Comparison of ENCODE assay signal across 10 cellular contexts in the genomic region with DNA sequence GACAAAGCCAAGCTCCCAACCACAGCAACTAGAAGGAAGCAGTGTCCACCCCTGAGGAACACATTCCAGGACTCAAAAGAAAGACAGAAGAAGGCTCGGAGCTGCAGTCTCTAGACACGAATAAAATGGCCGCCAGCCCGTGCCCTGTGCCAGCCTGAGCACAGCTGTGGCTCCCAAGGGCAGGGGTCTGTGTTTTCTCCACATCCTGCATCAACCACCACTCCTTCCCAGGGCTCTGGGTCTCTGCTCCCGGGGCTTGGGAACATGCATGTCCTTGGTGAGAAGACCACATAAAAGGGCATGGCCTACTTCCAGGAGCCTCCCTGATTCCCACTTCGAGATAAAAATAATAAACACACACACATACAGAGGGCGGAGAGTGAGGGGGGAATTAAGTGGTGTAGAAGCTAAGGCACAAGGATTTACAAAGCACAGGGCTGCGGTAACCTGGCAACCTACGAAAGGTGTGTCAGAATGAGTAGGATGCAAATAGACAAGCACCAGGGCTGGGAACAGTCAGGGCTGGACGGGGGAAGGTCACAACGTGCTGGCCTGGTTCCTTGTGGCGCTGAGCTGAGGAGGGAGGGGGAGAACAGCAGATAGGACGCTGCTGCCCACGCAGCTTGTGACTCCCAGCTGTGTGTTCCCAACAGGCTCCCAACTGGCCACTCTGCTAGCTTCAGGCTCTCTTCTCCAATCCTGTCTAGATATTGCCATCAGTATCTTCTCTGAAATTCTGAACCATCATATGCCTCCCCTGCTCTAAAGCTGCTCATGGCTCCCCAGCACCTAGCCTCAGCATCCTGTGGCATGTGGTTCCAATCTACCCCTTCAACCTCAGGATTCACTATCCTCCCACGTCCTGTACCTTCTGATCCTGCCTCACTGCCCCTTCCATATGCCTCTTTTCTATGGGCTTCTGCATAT.
DNase-seq lines count a peak whose midpoint lies in the region; ATAC-seq and TF ChIP-seq lines count a peak whose summit lies in the region.
"Had no signal": no experiment of that assay in that cellular context is flagged by ENCODE, and none has a peak within 500 bp of the region (broad histone marks: within the 10 kb centered on the region; RNA-seq: fewer than 3 reads in every experiment).

No MANE protein-coding gene starts in this region.

- H3K4me3 ChIP-seq in esophagus squamous epithelium: no peak overlapping the region
- H3K4me3 ChIP-seq in upper lobe of left lung: no peak overlapping the region

- DNase-seq in activated CD4-positive, alpha-beta T cell treated with anti-CD3 and anti-CD28 coated beads, Interleukin-2, amount 10 ng/mL, durations not matched to agents 24 days and 14 days: no peak
- DNase-seq in activated CD4-positive, alpha-beta T cell treated with anti-CD3 and anti-CD28 coated beads, Interleukin-2, amount 50 U/mL, for 4 hours: no peak
- DNase-seq in esophagus squamous epithelium (lab: John Stamatoyannopoulos, UW) (no peak), upper lobe of left lung (no peak), DMS53 (lab: John Stamatoyannopoulos, UW) (no peak), AG08396 (ENCODE audit: low spot score) (no peak), CD1c-positive myeloid dendritic cell (ENCODE audit: extremely low spot score) (no peak)
- no peak for DNase-seq in naive thymus-derived CD8-positive, alpha-beta T cell
- DNase-seq: activated naive CD4-positive, alpha-beta T cell treated with Interleukin-2 at 50 U/mL for 16 hours; stimulated activated CD4-positive, alpha-beta T cell treated with anti-CD3 and anti-CD28 coated beads, Interleukin-4, amount 100 ng/mL, for 1 hour had no signal

- intact Hi-C loops in activated CD4-positive, alpha-beta T cell treated with anti-CD3 and anti-CD28 coated beads, Interleukin-2, amount 10 ng/mL, durations not matched to agents 24 days and 14 days (cut with micrococcal nuclease): no loop called here
- intact Hi-C loops in esophagus squamous epithelium (cut with DNase I): no loop called here

- H3K9me3 ChIP-seq in esophagus squamous epithelium: no peaks in the 10 kb centered on the region
- no peaks in the 10 kb centered on the region for H3K9me3 ChIP-seq in upper lobe of left lung

- TF ChIP-seq POLR2A in esophagus squamous epithelium (IDR thresholded peaks at IDR 0.05) (no peak), upper lobe of left lung (IDR thresholded peaks at IDR 0.05) (no peak)

- H3K36me3 Mint-ChIP-seq in activated CD4-positive, alpha-beta T cell treated with anti-CD3 and anti-CD28 coated beads, Interleukin-2, amount 10 ng/mL, durations not matched to agents 24 days and 14 days (ENCODE audit: low read depth): peaks cover 34% of the 10 kb centered on the region
- H3K36me3 Mint-ChIP-seq in naive thymus-derived CD8-positive, alpha-beta T cell: peaks cover 0 to 22% (median 7%) of the 10 kb centered on the region in 3 donors

- TF ChIP-seq CTCF in esophagus squamous epithelium (IDR thresholded peaks at IDR 0.05): no peak
- no peak for TF ChIP-seq CTCF in upper lobe of left lung (IDR thresholded peaks at IDR 0.05)

- POLR2A ChIA-PET in naive thymus-derived CD8-positive, alpha-beta T cell (lab: Charles Lee): interaction anchor here (0.6 to 1.4 kb wide), 5 partner anchors 9 to 41 kb away, joined by 3 to 5 read pairs (median 3); no protein-coding TSS in a partner anchor

- peaks cover 40 to 97% (median 50%) of the 10 kb centered on the region in 3 donors for H3K4me1 ChIP-seq in esophagus squamous epithelium
- H3K4me1 ChIP-seq in upper lobe of left lung: peaks cover 35 to 67% (median 50%) of the 10 kb centered on the region in 4 donors

- H3K9me3 Mint-ChIP-seq in activated CD4-positive, alpha-beta T cell treated with anti-CD3 and anti-CD28 coated beads, Interleukin-2, amount 10 ng/mL, durations not matched to agents 24 days and 14 days: no peaks in the 10 kb centered on the region
- no peaks in the 10 kb centered on the region for H3K9me3 Mint-ChIP-seq in naive thymus-derived CD8-positive, alpha-beta T cell

- ATAC-seq in naive thymus-derived CD8-positive, alpha-beta T cell: peak in 1 of 2 donors; percentile 8
- ATAC-seq in upper lobe of left lung (ENCODE audit: low FRiP score in 2 of 2): peak; percentile 12 to 43

- no peak for TF ChIP-seq EP300 in upper lobe of left lung (IDR thresholded peaks at IDR 0.05)

- H3K4me3 Mint-ChIP-seq in activated CD4-positive, alpha-beta T cell treated with anti-CD3 and anti-CD28 coated beads, Interleukin-2, amount 10 ng/mL, durations not matched to agents 24 days and 14 days: no peak overlapping the region
- peak overlapping the region in 3 of 10 donors; percentile 5 to 29 (median 12) for H3K4me3 Mint-ChIP-seq in naive thymus-derived CD8-positive, alpha-beta T cell

- peak overlapping the region; percentile 13 for H3K27ac Mint-ChIP-seq in activated CD4-positive, alpha-beta T cell treated with anti-CD3 and anti-CD28 coated beads, Interleukin-2, amount 10 ng/mL, durations not matched to agents 24 days and 14 days
- peak overlapping the region; percentile 54 to 100 (median 70) for H3K27ac Mint-ChIP-seq in naive thymus-derived CD8-positive, alpha-beta T cell

- 43% methylated on average over 13 to 14 of the region's 15 CpGs for WGBS in esophagus squamous epithelium, 2 donors
- 69 to 70% methylated on average over 14 to 15 of the region's 15 CpGs for WGBS in upper lobe of left lung, 2 donors

- peaks cover 0 to 43% (median 0%) of the 10 kb centered on the region in 3 donors for H3K36me3 ChIP-seq in esophagus squamous epithelium
- peaks cover 0 to 14% (median 0%) of the 10 kb centered on the region in 4 donors for H3K36me3 ChIP-seq in upper lobe of left lung

- no peaks in the 10 kb centered on the region for H3K27me3 Mint-ChIP-seq in activated CD4-positive, alpha-beta T cell treated with anti-CD3 and anti-CD28 coated beads, Interleukin-2, amount 10 ng/mL, durations not matched to agents 24 days and 14 days
- H3K27me3 Mint-ChIP-seq in naive thymus-derived CD8-positive, alpha-beta T cell: no peaks in the 10 kb centered on the region

- no peaks in the 10 kb centered on the region for H3K27me3 ChIP-seq in esophagus squamous epithelium
- no peaks in the 10 kb centered on the region for H3K27me3 ChIP-seq in upper lobe of left lung

- peak overlapping the region; percentile 45 to 81 (median 54) for H3K27ac ChIP-seq in esophagus squamous epithelium
- H3K27ac ChIP-seq in upper lobe of left lung: peak overlapping the region; percentile 26 to 71 (median 50)

- H3K4me1 Mint-ChIP-seq in activated CD4-positive, alpha-beta T cell treated with anti-CD3 and anti-CD28 coated beads, Interleukin-2, amount 10 ng/mL, durations not matched to agents 24 days and 14 days: peaks cover 46% of the 10 kb centered on the region
- peaks cover 52 to 96% (median 90%) of the 10 kb centered on the region in 4 donors for H3K4me1 Mint-ChIP-seq in naive thymus-derived CD8-positive, alpha-beta T cell
